1 cellular context compared by ENCODE assay signal in genomic region chr16:27273670-27274522, GRCh38.
A peak's percentile ranks its signal among the peaks of the same experiment; 100 is the strongest.
TF ChIP-seq lines count a peak whose summit lies in the region.

No MANE protein-coding gene starts in this region.

TF ChIP-seq in HepG2, 621 proteins besides CTCF, POLR2A, EP300 and RAD21 (continued from another document and continues in another):
- TF ChIP-seq NR2F6 (IDR thresholded peaks at IDR 0.05) (peak; percentile 96), NR2F6 (CRISPR knock-in tag; IDR thresholded peaks at IDR 0.05) (peak; percentile 97), ZNF484 (CRISPR knock-in tag; IDR thresholded peaks at IDR 0.05; ENCODE audit: borderline replicate concordance, low read depth) (no peak), MXD4 (CRISPR knock-in tag; IDR thresholded peaks at IDR 0.05) (peak; percentile 74; the same call in 1 of the 2 replicates), ESRRA (CRISPR knock-in tag; IDR thresholded peaks at IDR 0.05; ENCODE audit: low read depth) (peak; percentile 88; the same call in 1 of the 2 replicates), CEBPB (IDR thresholded peaks at IDR 0.05; ENCODE audit: borderline replicate concordance, low read depth, low read length) (no peak), ZNF30 (CRISPR knock-in tag; IDR thresholded peaks at IDR 0.05) (no peak), ZMYM4 (CRISPR knock-in tag; IDR thresholded peaks at IDR 0.05) (peak; percentile 85), ZNF691 (CRISPR knock-in tag; IDR thresholded peaks at IDR 0.05; ENCODE audit: borderline replicate concordance, low read depth) (peak; percentile 55; the same call in 1 of the 2 replicates), SMAD1 (CRISPR knock-in tag; IDR thresholded peaks at IDR 0.05; ENCODE audit: borderline replicate concordance, low read depth) (no peak), ZNF124 (CRISPR knock-in tag; IDR thresholded peaks at IDR 0.05) (peak; percentile 47; the same call in 1 of the 2 replicates), TEAD2 (CRISPR knock-in tag; IDR thresholded peaks at IDR 0.05) (no peak), EED (CRISPR knock-in tag; IDR thresholded peaks at IDR 0.05) (no peak), MTF2 (CRISPR knock-in tag; IDR thresholded peaks at IDR 0.05; ENCODE audit: borderline replicate concordance) (no peak), IRF2 (CRISPR knock-in tag; IDR thresholded peaks at IDR 0.05) (peak; percentile 95), ZIK1 (CRISPR knock-in tag; IDR thresholded peaks at IDR 0.05; ENCODE audit: borderline replicate concordance, low read depth) (no peak), TBP (CRISPR knock-in tag; IDR thresholded peaks at IDR 0.05) (no peak), GLI4 (CRISPR knock-in tag; IDR thresholded peaks at IDR 0.05; ENCODE audit: borderline replicate concordance) (peak; percentile 33; the same call in 1 of the 2 replicates), LRRFIP1 (CRISPR knock-in tag; conservative IDR thresholded peaks at IDR 0.05) (no peak), FOXC1 (CRISPR knock-in tag; IDR thresholded peaks at IDR 0.05; ENCODE audit: borderline replicate concordance) (peak; percentile 66; the same call in 1 of the 2 replicates), DNMT3B (CRISPR knock-in tag; conservative IDR thresholded peaks at IDR 0.05) (peak; percentile 97; the same call in 1 of the 2 replicates), SPEN (CRISPR knock-in tag; IDR thresholded peaks at IDR 0.05; ENCODE audit: low read depth) (peak; percentile 86; the same call in 1 of the 2 replicates), ZSCAN31 (CRISPR knock-in tag; IDR thresholded peaks at IDR 0.05; ENCODE audit: low read depth) (peak; percentile 79; the same call in 1 of the 2 replicates), ZNF382 (CRISPR knock-in tag; IDR thresholded peaks at IDR 0.05; ENCODE audit: borderline replicate concordance) (no peak), HOXA7 (CRISPR knock-in tag; IDR thresholded peaks at IDR 0.05) (no peak), ATF6 (CRISPR knock-in tag; conservative IDR thresholded peaks at IDR 0.05) (0 out of 2 replicates have a peak, but pooled peaks have one; percentile 13), ZFX (CRISPR knock-in tag; IDR thresholded peaks at IDR 0.05; ENCODE audit: low read depth) (peak; percentile 80; the same call in 1 of the 2 replicates), AGO1 (IDR thresholded peaks at IDR 0.05; ENCODE audit: low read depth, low read length, poor library complexity, severe bottlenecking) (no peak), ZNF609 (CRISPR knock-in tag; IDR thresholded peaks at IDR 0.05; ENCODE audit: borderline replicate concordance) (peak; percentile 91), ZNF33A (CRISPR knock-in tag; IDR thresholded peaks at IDR 0.05; ENCODE audit: borderline replicate concordance) (peak; percentile 67; the same call in 1 of the 2 replicates), REST (IDR thresholded peaks at IDR 0.05; ENCODE audit: borderline replicate concordance in 1 of 2, low read depth in 1 of 2, low read length in 2 of 2) (peak in 1 of 2 experiments; percentile 85; a peak in 2 of 4 replicates), RBM39 (IDR thresholded peaks at IDR 0.05; ENCODE audit: low read depth, low read length, poor library complexity, severe bottlenecking) (no peak), ZNF720 (CRISPR knock-in tag; IDR thresholded peaks at IDR 0.05) (no peak), RAD51 (IDR thresholded peaks at IDR 0.05; ENCODE audit: borderline replicate concordance) (no peak), DMTF1 (CRISPR knock-in tag; IDR thresholded peaks at IDR 0.05) (no peak), MATR3 (CRISPR knock-in tag; IDR thresholded peaks at IDR 0.05) (no peak), ZBTB26 (CRISPR knock-in tag; IDR thresholded peaks at IDR 0.05; ENCODE audit: borderline replicate concordance) (0 out of 2 replicates have a peak, but pooled peaks have one; percentile 24), SMARCE1 (IDR thresholded peaks at IDR 0.05; ENCODE audit: borderline replicate concordance) (peak; percentile 83; the same call in 1 of the 2 replicates), BRCA1 (CRISPR knock-in tag; IDR thresholded peaks at IDR 0.05) (0 out of 2 replicates have a peak, but pooled peaks have one; percentile 50), ZNF83 (CRISPR knock-in tag; IDR thresholded peaks at IDR 0.05; ENCODE audit: borderline replicate concordance) (no peak), RELA (CRISPR knock-in tag; IDR thresholded peaks at IDR 0.05) (no peak; the same call in 1 of the 2 replicates), ELF1 (CRISPR knock-in tag; IDR thresholded peaks at IDR 0.05) (peak; percentile 52; the same call in 1 of the 2 replicates), ZNF343 (CRISPR knock-in tag; IDR thresholded peaks at IDR 0.05) (no peak), MBNL3 (CRISPR knock-in tag; conservative IDR thresholded peaks at IDR 0.05) (no peak), ZZZ3 (CRISPR knock-in tag; IDR thresholded peaks at IDR 0.05; ENCODE audit: borderline replicate concordance) (no peak), ZNF570 (CRISPR knock-in tag; IDR thresholded peaks at IDR 0.05; ENCODE audit: borderline replicate concordance) (0 out of 2 replicates have a peak, but pooled peaks have one; percentile 50), ZNF234 (CRISPR knock-in tag; conservative IDR thresholded peaks at IDR 0.05) (no peak), ZNF557 (CRISPR knock-in tag; IDR thresholded peaks at IDR 0.05) (peak; percentile 90; the same call in 1 of the 2 replicates), ZNF839 (CRISPR knock-in tag; IDR thresholded peaks at IDR 0.05; ENCODE audit: borderline replicate concordance) (no peak), HOXA5 (CRISPR knock-in tag; IDR thresholded peaks at IDR 0.05) (peak; percentile 66), SMYD3 (CRISPR knock-in tag; IDR thresholded peaks at IDR 0.05) (peak; percentile 95), PAF1 (CRISPR knock-in tag; IDR thresholded peaks at IDR 0.05) (no peak), ZFYVE20 (CRISPR knock-in tag; IDR thresholded peaks at IDR 0.05; ENCODE audit: borderline replicate concordance, low read depth) (no peak)
